ENCODE assay signal across 8 cellular contexts in the genomic region with DNA sequence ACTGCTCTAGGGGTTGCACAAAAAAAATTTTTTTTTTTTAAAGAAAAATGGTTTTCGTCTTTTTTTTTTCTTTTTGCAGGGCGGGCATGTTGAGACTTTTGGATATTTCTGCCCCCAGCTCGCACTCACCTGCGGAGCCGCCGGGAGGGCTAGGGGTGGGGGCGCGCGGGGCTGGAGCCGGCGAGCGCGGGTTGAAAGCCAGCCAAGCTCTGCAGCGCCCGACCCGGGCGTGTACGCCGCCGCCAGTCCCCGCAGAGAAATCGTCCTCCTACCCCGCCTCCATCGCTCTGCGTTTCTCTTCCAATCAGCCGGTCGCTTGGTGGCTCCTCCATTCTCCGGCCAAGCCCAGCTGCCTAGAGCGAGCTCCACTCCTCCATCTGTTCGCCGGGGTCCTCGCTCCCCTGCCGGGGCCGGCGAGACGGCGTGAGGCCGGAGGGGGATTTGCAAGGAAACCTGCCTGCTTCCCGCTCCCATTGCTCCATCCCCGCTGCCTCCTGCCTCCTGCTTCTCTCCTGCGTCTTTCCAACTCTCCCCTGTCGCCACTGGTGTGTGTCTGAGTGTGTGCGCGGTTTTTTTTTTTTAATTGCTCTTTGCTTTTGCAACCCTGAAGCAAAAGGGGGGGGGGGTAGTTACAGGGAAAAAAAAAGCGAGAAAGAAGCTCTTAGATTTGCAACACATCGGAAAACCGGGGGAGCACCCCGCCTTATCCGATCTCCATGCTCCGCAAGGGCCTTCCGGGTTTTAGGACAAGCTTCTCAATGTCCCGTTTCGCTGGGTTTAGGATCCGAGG. TPM values are rescaled to one million over a fixed set of nuclear protein-coding genes. Genes with fewer than 3 reads are reported as not detected.
DNase-seq lines count a peak whose midpoint lies in the region; ATAC-seq and TF ChIP-seq lines count a peak whose summit lies in the region.

No MANE protein-coding gene starts in this region.

- POLR2A ChIA-PET in BJ (lab: Charles Lee), result interaction anchor here (0.7 kb wide), 1 partner anchor 100 kb away, joined by 4 read pairs; no protein-coding TSS in a partner anchor

- no peak for DNase-seq in BJ (ENCODE audit: low read depth)
- peak; percentile 69 for DNase-seq in HFFc6
- peak; percentile 90 for DNase-seq in NCI-H69 (lab: John Stamatoyannopoulos, UW)
- peak; percentile 37 for DNase-seq in activated CD4-positive, alpha-beta T cell treated with anti-CD3 and anti-CD28 coated beads, Interleukin-2, amount 50 U/mL, for 4 hours
- peak; percentile 42 to 63 for DNase-seq in stimulated activated CD4-positive, alpha-beta T cell treated with anti-CD3 and anti-CD28 coated beads, Interleukin-4, amount 100 ng/mL, for 48 hours (ENCODE audit: low read depth in 2 of 2)

- H3K4me3 Mint-ChIP-seq in HFFc6, result peak overlapping the region; percentile 92

- peaks cover 42% of the 10 kb centered on the region for H3K4me1 Mint-ChIP-seq in HFFc6 (ENCODE audit: low read depth)

- H3K9me3 ChIP-seq in duodenal mucosa (ENCODE audit: control insufficient read depth in 1 of 2, low read length in 2 of 2) (no peaks in the 10 kb centered on the region), liver (ENCODE audit: control insufficient read depth in 4 of 4, low read length in 3 of 4) (no peaks in the 10 kb centered on the region)

- H3K4me1 ChIP-seq in duodenal mucosa (ENCODE audit: control insufficient read depth in 1 of 2, insufficient read depth in 2 of 2, low read length in 2 of 2) (peaks cover 39 to 40% of the 10 kb centered on the region in 2 donors), liver (ENCODE audit: control insufficient read depth in 4 of 4, insufficient read depth in 4 of 4, low read length in 3 of 4) (peaks cover 17 to 44% (median 38%) of the 10 kb centered on the region in 4 donors)

- H3K36me3 ChIP-seq in BJ (ENCODE audit: control insufficient read depth, insufficient read depth, low read length) (peaks cover 5% of the 10 kb centered on the region), duodenal mucosa (ENCODE audit: control insufficient read depth in 1 of 2, insufficient read depth in 2 of 2, low read length in 2 of 2) (peaks cover 6 to 8% of the 10 kb centered on the region in 2 donors), liver (ENCODE audit: control insufficient read depth in 4 of 4, insufficient read depth in 3 of 4, low read depth in 1 of 4, low read length in 3 of 4) (peaks cover 1 to 5% (median 3%) of the 10 kb centered on the region in 4 donors)

- no peaks in the 10 kb centered on the region for H3K9me3 Mint-ChIP-seq in HFFc6

- ATAC-seq in HG03139 (IDR thresholded peaks at IDR 0.05; ENCODE audit: unreplicated experiment), result no peak

- peaks cover 9% of the 10 kb centered on the region; the same call in 1 of the 2 replicates for H3K36me3 Mint-ChIP-seq in HFFc6 (ENCODE audit: low read depth)

- peak overlapping the region; percentile 85 for H3K27ac ChIP-seq in duodenal mucosa (ENCODE audit: low read depth, low read length)
- peak overlapping the region; percentile 90 to 92 for H3K27ac ChIP-seq in liver (ENCODE audit: low read depth in 1 of 2, low read length in 2 of 2)

- TF ChIP-seq RAD21 in liver (IDR thresholded peaks at IDR 0.05), result no peak

- CTCF ChIA-PET in BJ (lab: Yijun Ruan, JAX), result interaction anchor here (0.6 to 3.7 kb wide), 15 partner anchors 11 to 532 kb away, joined by 3 to 27 read pairs (median 4); a partner anchor contains a TSS

- H3K9ac ChIP-seq in duodenal mucosa (ENCODE audit: low read depth in 1 of 2, low read length in 2 of 2) (peak overlapping the region; percentile 61 to 94), liver (ENCODE audit: low read depth in 1 of 2, low read length in 2 of 2) (peak overlapping the region; percentile 66 to 71)

- TF ChIP-seq CTCF in BJ (IDR thresholded peaks at IDR 0.05; ENCODE audit: insufficient read depth, low read depth, low read length), result 0 out of 2 replicates have a peak, but pooled peaks have one; percentile 2
- TF ChIP-seq CTCF in HFFc6 (IDR thresholded peaks at IDR 0.05), result no peak
- no peak for TF ChIP-seq CTCF in liver (IDR thresholded peaks at IDR 0.05; ENCODE audit: low read depth, low read length, missing input control)

- peak overlapping the region; percentile 87 for H3K27ac Mint-ChIP-seq in HFFc6

- peak overlapping the region; percentile 92 for H3K4me3 ChIP-seq in BJ (ENCODE audit: low read depth, low read length)
- H3K4me3 ChIP-seq in duodenal mucosa (ENCODE audit: low read depth in 1 of 2, low read length in 2 of 2), result peak overlapping the region; percentile 83 to 86
- peak overlapping the region; percentile 54 to 93 (median 76) for H3K4me3 ChIP-seq in liver (ENCODE audit: low read depth in 1 of 3, low read length in 3 of 3)

- peaks cover 4% of the 10 kb centered on the region for H3K27me3 Mint-ChIP-seq in HFFc6 (ENCODE audit: insufficient read depth)

- under 1% methylated on average over 54 of the region's 54 CpGs for WGBS in liver

- H3K27me3 ChIP-seq in BJ (ENCODE audit: control insufficient read depth, insufficient read depth, low read length) (no peaks in the 10 kb centered on the region), duodenal mucosa (ENCODE audit: control insufficient read depth in 1 of 2, insufficient read depth in 2 of 2, low read length in 2 of 2) (no peaks in the 10 kb centered on the region), liver (ENCODE audit: control insufficient read depth in 4 of 4, insufficient read depth in 4 of 4, low read length in 3 of 4) (no peaks in the 10 kb centered on the region)

TF ChIP-seq in liver, 16 proteins besides CTCF, POLR2A, EP300 and RAD21:
- TF ChIP-seq YY1 (IDR thresholded peaks at IDR 0.05), result peak; percentile 88
- TF ChIP-seq FOXA2 (IDR thresholded peaks at IDR 0.05), result no peak

RNA-seq across cellular contexts. Expression of a gene that starts 1.8 kb away (rescaled TPM):
- 19.8 and 21.1 TPM in 2 replicates for polyA plus RNA-seq in BJ (2011; rRNA removed)
- polyA minus RNA-seq in BJ (2011; rRNA and poly(A)+ RNA removed), result 18.7 TPM in 2 replicates
- total RNA-seq in HFFc6 (2021; fragmentation: NEBNext Ultra II Directional; extraction: Animal tissue kit (Norgen Biotek cat#: 25700)), result 10 to 100 TPM; 58.6 to 69.1 (median 65.6) TPM
- 10 to 100 TPM; 27.2 to 39.6 TPM for total RNA-seq in liver
- 10 to 100 TPM; 12.5 to 20.6 TPM for polyA plus RNA-seq in liver

RNA-seq across cellular contexts. Expression of a gene that starts 21.6 kb away (rescaled TPM):
- 47.0 and 53.9 TPM in 2 replicates for polyA plus RNA-seq in BJ (2011; rRNA removed)
- polyA minus RNA-seq in BJ (2011; rRNA and poly(A)+ RNA removed), result 35.2 and 50.0 TPM in 2 replicates
- total RNA-seq in HFFc6 (2021; fragmentation: NEBNext Ultra II Directional; extraction: Animal tissue kit (Norgen Biotek cat#: 25700)), result 10 to 100 TPM; 61.1 to 72.2 (median 68.4) TPM
- 10 to 100 TPM; 13.8 to 20.9 TPM for total RNA-seq in liver
- polyA plus RNA-seq in liver, result 10 to 100 TPM in 1 of 2 donors, 1 to 10 TPM in 1; 5.1 to 15.7 TPM

RNA-seq across cellular contexts. Expression of a gene that starts 34.5 kb away (rescaled TPM):
- polyA plus RNA-seq in BJ (2011; rRNA removed) (43.8 and 64.0 TPM in 2 replicates), liver (10 to 100 TPM; 13.3 to 18.8 TPM)
- 23.4 and 24.8 TPM in 2 replicates for polyA minus RNA-seq in BJ (2011; rRNA and poly(A)+ RNA removed)
- total RNA-seq in HFFc6 (2021; fragmentation: NEBNext Ultra II Directional; extraction: Animal tissue kit (Norgen Biotek cat#: 25700)), result 10 to 100 TPM; 29.8 to 37.7 (median 34.0) TPM
- 10 to 100 TPM; 12.2 to 14.7 TPM for total RNA-seq in liver

RNA-seq across cellular contexts. Expression of a gene that starts 46.7 kb away (rescaled TPM):
- not detected in 2 replicates for polyA plus RNA-seq in BJ (2011; rRNA removed)
- not detected in 2 replicates for polyA minus RNA-seq in BJ (2011; rRNA and poly(A)+ RNA removed)
- total RNA-seq in HFFc6 (2021; fragmentation: NEBNext Ultra II Directional; extraction: Animal tissue kit (Norgen Biotek cat#: 25700)), result not detected
- total RNA-seq in liver, result 1,000 to 10,000 TPM in 1 of 2 donors, not detected in 1; 1,478 TPM
- polyA plus RNA-seq in liver, result under 1 TPM in 1 of 2 donors, not detected in 1; 0.14 TPM

RNA-seq across cellular contexts. Expression of a gene that starts 50.8 kb away (rescaled TPM):
- 0.04 TPM in 1 of 2 replicates, not detected in the other for polyA plus RNA-seq in BJ (2011; rRNA removed)
- 0.10 TPM in 1 of 2 replicates, not detected in the other for polyA minus RNA-seq in BJ (2011; rRNA and poly(A)+ RNA removed)
- under 1 TPM in 3 of 6 experiments, not detected in 3; 0.18 to 0.48 (median 0.29) TPM for total RNA-seq in HFFc6 (2021; fragmentation: NEBNext Ultra II Directional; extraction: Animal tissue kit (Norgen Biotek cat#: 25700))
- total RNA-seq in liver, result under 1 TPM in 1 of 2 donors, not detected in 1; 0.37 TPM
- polyA plus RNA-seq in liver, result under 1 TPM; 0.02 to 0.08 TPM
